Comparison of ENCODE assay signal across 18 cellular contexts in the genomic region with DNA sequence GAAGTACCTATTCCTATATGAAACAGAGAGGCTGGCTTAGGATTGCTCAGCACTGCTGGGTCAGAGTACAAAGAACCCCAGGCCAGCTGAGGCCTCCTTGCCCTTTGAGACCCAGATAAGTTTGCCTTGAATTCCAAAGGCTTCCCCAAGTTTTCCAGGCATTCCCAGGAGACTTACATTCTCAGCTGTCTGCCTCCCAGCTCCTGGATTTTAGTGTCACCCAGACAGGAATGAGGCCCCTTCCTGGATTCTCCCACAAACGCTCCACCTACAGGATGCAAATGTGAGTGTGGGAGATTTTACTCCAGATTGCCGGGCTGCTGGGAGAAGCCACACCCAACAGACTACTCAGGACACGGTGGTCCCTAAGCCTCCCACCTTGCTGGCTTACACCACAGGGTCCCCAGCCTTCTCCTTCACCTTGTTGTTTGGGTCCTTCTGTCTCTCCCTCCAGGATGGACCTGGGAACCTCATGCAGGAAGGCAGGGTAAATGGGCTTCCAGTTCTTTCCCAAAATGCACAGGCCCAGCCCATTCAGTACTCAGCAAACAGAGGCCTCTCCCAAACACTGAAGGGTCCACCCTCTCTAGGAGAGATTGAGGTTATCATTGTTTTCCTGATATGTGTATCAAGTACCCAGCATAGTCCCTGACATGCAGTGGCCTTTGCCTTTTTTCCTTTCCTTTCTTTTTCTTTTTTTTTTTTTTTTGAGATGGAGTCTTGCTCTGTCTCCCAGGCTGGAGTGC. TPM values are rescaled to one million over a fixed set of nuclear protein-coding genes. Genes with fewer than 3 reads are reported as not detected.
DNase-seq lines count a peak whose midpoint lies in the region; ATAC-seq and TF ChIP-seq lines count a peak whose summit lies in the region.
"Had no signal": no experiment of that assay in that cellular context is flagged by ENCODE, and none has a peak within 500 bp of the region (broad histone marks: within the 10 kb centered on the region; RNA-seq: fewer than 3 reads in every experiment).

No MANE protein-coding gene starts in this region.

- H3K4me2 ChIP-seq in HCT116 (ENCODE audit: low read length), result peak overlapping the region; percentile 48

- H3K4me3 ChIP-seq in A673 (ENCODE audit: low read depth, low read length, poor library complexity, severe bottlenecking), result no peak overlapping the region
- no peak overlapping the region for H3K4me3 ChIP-seq in HCT116 (replicated peaks in 1 of 2; ENCODE audit: low read depth in 1 of 2, low read length in 2 of 2)
- no peak overlapping the region for H3K4me3 ChIP-seq in thyroid gland (replicated peaks in 1 of 3)
- H3K4me3 ChIP-seq: dorsolateral prefrontal cortex had no signal

- no peak overlapping the region for H2AFZ ChIP-seq in HCT116 (ENCODE audit: low read depth, low read length, poor library complexity, severe bottlenecking)

- DNase-seq in A673 (ENCODE audit: low spot score), result peak; percentile 37
- no peak for DNase-seq in HCT116 (ENCODE audit: low read depth, low spot score)
- peak; percentile 26 for DNase-seq in RKO (ENCODE audit: low spot score)
- peak; percentile 26 for DNase-seq in glomerular visceral epithelial cell (ENCODE audit: extremely low spot score)
- DNase-seq in immature natural killer cell, result no peak
- DNase-seq in Right ventricle myocardium inferior (ENCODE audit: missing footprints), result no peak
- DNase-seq in activated CD4-positive, CD25-positive, alpha-beta regulatory T cell (lab: John Stamatoyannopoulos, UW), result no peak
- no peak for DNase-seq in thyroid gland
- DNase-seq: activated CD4-positive, alpha-beta T cell treated with anti-CD3 and anti-CD28 coated beads, Interleukin-2, amount 10 ng/mL, durations not matched to agents 7 days and 5 days; aorta; dorsolateral prefrontal cortex; KBM-7; kidney glomerular epithelial cell; naive thymus-derived CD8-positive, alpha-beta T cell; retina; stimulated activated CD4-positive, alpha-beta T cell treated with anti-CD3 and anti-CD28 coated beads, Interleukin-4, amount 100 ng/mL, for 4 hours; stimulated activated naive CD4-positive, alpha-beta T cell treated with Interleukin-2 at 50 U/mL for 16 hours had no signal

- intact Hi-C loops in A673 (cut with micrococcal nuclease; ENCODE audit: unreplicated experiment) (loop anchor here (5.0 kb wide), 1 partner anchor 228 kb away; no protein-coding TSS in a partner anchor), HCT116 (cut with micrococcal nuclease) (no loop called here), Right ventricle myocardium inferior (cut with DNase I) (loop anchor here (5.0 kb wide), 1 partner anchor 228 kb away; no protein-coding TSS in a partner anchor), thyroid gland (cut with DNase I) (no loop called here)

- CTCF ChIA-PET in A673 (lab: Charles Lee) (interaction anchor here (0.6 kb wide), 1 partner anchor 109 kb away, joined by 3 read pairs; no protein-coding TSS in a partner anchor), HCT116 (lab: Charles Lee) (interaction anchor here (1.7 kb wide), 1 partner anchor 66 kb away, joined by 12 read pairs; no protein-coding TSS in a partner anchor)

- no peaks in the 10 kb centered on the region for H3K4me1 Mint-ChIP-seq in immature natural killer cell
- H3K4me1 Mint-ChIP-seq: activated CD4-positive, alpha-beta T cell treated with anti-CD3 and anti-CD28 coated beads, Interleukin-2, amount 10 ng/mL, durations not matched to agents 7 days and 5 days; naive thymus-derived CD8-positive, alpha-beta T cell had no signal

- no peaks in the 10 kb centered on the region for H3K36me3 ChIP-seq in A673 (ENCODE audit: insufficient read depth, low read length, poor library complexity, severe bottlenecking)
- no peaks in the 10 kb centered on the region for H3K36me3 ChIP-seq in HCT116 (ENCODE audit: control insufficient read depth in 1 of 2, insufficient read depth in 2 of 2, low read length in 2 of 2)
- no peaks in the 10 kb centered on the region for H3K36me3 ChIP-seq in thyroid gland

- TF ChIP-seq POLR2A in HCT116 (IDR thresholded peaks at IDR 0.05; ENCODE audit: borderline replicate concordance, extremely low read depth, insufficient read depth, insufficient read length) (no peak), thyroid gland (IDR thresholded peaks at IDR 0.05) (no peak)

- H3K27me3 ChIP-seq in A673 (replicated peaks; ENCODE audit: insufficient read depth, low read depth, low read length, poor library complexity) (no peaks in the 10 kb centered on the region), HCT116 (ENCODE audit: insufficient read depth, low read length) (no peaks in the 10 kb centered on the region), thyroid gland (no peaks in the 10 kb centered on the region)
- H3K27me3 ChIP-seq: dorsolateral prefrontal cortex had no signal

- 69 to 70% methylated on average over 3 of the region's 3 CpGs for WGBS in thyroid gland, 2 donors

- H3K27ac ChIP-seq in A673 (ENCODE audit: low read depth, low read length, poor library complexity, severe bottlenecking) (no peak overlapping the region), HCT116 (ENCODE audit: low read depth, low read length) (peak overlapping the region; percentile 39; the same call in 1 of the 2 replicates), thyroid gland (no peak overlapping the region)

- H3K9me3 ChIP-seq in A673 (ENCODE audit: low read depth, low read length, poor library complexity, severe bottlenecking) (no peaks in the 10 kb centered on the region), HCT116 (ENCODE audit: control insufficient read depth in 1 of 2, insufficient read depth in 1 of 2, low read depth in 1 of 2, low read length in 2 of 2) (no peaks in the 10 kb centered on the region), thyroid gland (no peaks in the 10 kb centered on the region)

- no peaks in the 10 kb centered on the region for H3K36me3 Mint-ChIP-seq in immature natural killer cell
- H3K36me3 Mint-ChIP-seq: naive thymus-derived CD8-positive, alpha-beta T cell had no signal

- H3K9me2 ChIP-seq in HCT116 (ENCODE audit: insufficient read depth), result no peaks in the 10 kb centered on the region

- no peak for TF ChIP-seq RAD21 in HCT116 (IDR thresholded peaks at IDR 0.05; ENCODE audit: low read depth)

- no peak overlapping the region for H3K27ac Mint-ChIP-seq in immature natural killer cell
- H3K27ac Mint-ChIP-seq: activated CD4-positive, alpha-beta T cell treated with anti-CD3 and anti-CD28 coated beads, Interleukin-2, amount 10 ng/mL, durations not matched to agents 7 days and 5 days; naive thymus-derived CD8-positive, alpha-beta T cell; T-helper 1 cell treated with Interleukin-12 subunit alpha and Interleukin-12 subunit beta and Interleukin-4 antibody, amounts not matched to agents 30 μg/mL and 1 μg/mL, for 36 hours had no signal

- H3K9me3 Mint-ChIP-seq in immature natural killer cell, result no peaks in the 10 kb centered on the region
- H3K9me3 Mint-ChIP-seq: activated CD4-positive, alpha-beta T cell treated with anti-CD3 and anti-CD28 coated beads, Interleukin-2, amount 10 ng/mL, durations not matched to agents 7 days and 5 days; naive thymus-derived CD8-positive, alpha-beta T cell; T-helper 1 cell treated with Interleukin-12 subunit alpha and Interleukin-12 subunit beta and Interleukin-4 antibody, amounts not matched to agents 30 μg/mL and 1 μg/mL, for 36 hours had no signal

- no peak overlapping the region for H3K4me3 Mint-ChIP-seq in immature natural killer cell
- H3K4me3 Mint-ChIP-seq: activated CD4-positive, alpha-beta T cell treated with anti-CD3 and anti-CD28 coated beads, Interleukin-2, amount 10 ng/mL, durations not matched to agents 7 days and 5 days; naive thymus-derived CD8-positive, alpha-beta T cell; T-helper 1 cell treated with Interleukin-12 subunit alpha and Interleukin-12 subunit beta and Interleukin-4 antibody, amounts not matched to agents 30 μg/mL and 1 μg/mL, for 36 hours had no signal

- BruUV-seq in A673 (replicated peaks; lab: Mats Ljungman, UMichigan), result no TSS peak
- no TSS peak for BruUV-seq in HCT116 (replicated peaks; lab: Mats Ljungman, UMichigan)

- peak; percentile 65 for ATAC-seq in HCT116
- ATAC-seq in Right ventricle myocardium inferior, result no peak
- ATAC-seq: naive thymus-derived CD8-positive, alpha-beta T cell had no signal

- POLR2A ChIA-PET in A673 (lab: Charles Lee; ENCODE audit: low non-redundant PET), result no interaction called here
- POLR2A ChIA-PET in HCT116 (lab: Charles Lee), result no interaction called here

- peak overlapping the region; percentile 33; the same call in 1 of the 2 replicates for H3K9ac ChIP-seq in HCT116 (ENCODE audit: low read length)

- H3K27me3 Mint-ChIP-seq in immature natural killer cell (ENCODE audit: low read depth in 3 of 3), result no peaks in the 10 kb centered on the region

- no peaks in the 10 kb centered on the region for H3K79me2 ChIP-seq in HCT116 (ENCODE audit: insufficient read depth, low read length)

- H3K4me1 ChIP-seq in A673 (ENCODE audit: insufficient read depth, low read length, poor library complexity, severe bottlenecking) (no peaks in the 10 kb centered on the region), HCT116 (ENCODE audit: control insufficient read depth in 1 of 2, insufficient read depth in 2 of 2, low read length in 2 of 2) (peaks cover 8 to 13% of the 10 kb centered on the region in 2 experiments), thyroid gland (no peaks in the 10 kb centered on the region)

- H4K20me1 ChIP-seq in HCT116 (ENCODE audit: insufficient read depth), result no peaks in the 10 kb centered on the region

- TF ChIP-seq CTCF in A673 (conservative IDR thresholded peaks at IDR 0.05; ENCODE audit: low read depth, low read length) (0 out of 2 replicates have a peak, but pooled peaks have one; percentile 10), HCT116 (IDR thresholded peaks at IDR 0.05 in 2 of 3, conservative IDR thresholded peaks at IDR 0.05 in 1 of 3; ENCODE audit: borderline replicate concordance in 1 of 3, insufficient read depth in 1 of 3, low read depth in 2 of 3, low read length in 2 of 3) (0 out of 6 replicates have a peak, but pooled peaks of 1 of the 3 experiments have one; percentile 11), thyroid gland (IDR thresholded peaks at IDR 0.05) (no peak)

- RAD21 ChIA-PET in HCT116 (lab: Charles Lee; ENCODE audit: low non-redundant PET in 1 of 2, low total read pairs in 2 of 2, uncharacterized antibody in 2 of 2, unreplicated experiment in 2 of 2), result no interaction called here

RNA-seq across cellular contexts. Expression of gene RHBG, which starts 10.6 kb away (rescaled TPM):
- not detected in 2 replicates for total RNA-seq in A673 (2021)
- total RNA-seq in HCT116 (2021; ENCODE audit: unreplicated experiment), result 5.7 TPM
- polyA plus RNA-seq in HCT116 (2012), result 2.1 and 3.0 TPM in 2 replicates
- polyA plus RNA-seq in immature natural killer cell, result not detected
- total RNA-seq in Right ventricle myocardium inferior, result not detected
- not detected for total RNA-seq in thyroid gland
- total RNA-seq: activated CD4-positive, alpha-beta T cell treated with anti-CD3 and anti-CD28 coated beads, Interleukin-2, amount 10 ng/mL, durations not matched to agents 7 days and 5 days; aorta; naive thymus-derived CD8-positive, alpha-beta T cell had no signal
- polyA plus RNA-seq: aorta; naive thymus-derived CD8-positive, alpha-beta T cell had no signal

RNA-seq across cellular contexts. Expression of gene TSACC, which starts 41.3 kb away (rescaled TPM):
- total RNA-seq in A673 (2021) (1.0 TPM in 1 of 2 replicates, not detected in the other), HCT116 (2021; ENCODE audit: unreplicated experiment) (1.0 TPM), Right ventricle myocardium inferior (not detected), thyroid gland (1 to 10 TPM in 2 of 4 donors, not detected in 2; 1.2 to 8.3 TPM)
- polyA plus RNA-seq in HCT116 (2012), result 0.86 and 1.3 TPM in 2 replicates
- polyA plus RNA-seq in immature natural killer cell, result under 1 TPM in 1 of 3 donors, not detected in 2; 0.62 TPM
- total RNA-seq: aorta; naive thymus-derived CD8-positive, alpha-beta T cell had no signal
- polyA plus RNA-seq: aorta had no signal

RNA-seq across cellular contexts. Expression of gene CCT3, which starts 41.5 kb away (rescaled TPM):
- total RNA-seq in A673 (2021) (619 and 678 TPM in 2 replicates), HCT116 (2021; ENCODE audit: unreplicated experiment) (619 TPM), Right ventricle myocardium inferior (137 TPM), thyroid gland (100 to 1,000 TPM; 121 to 214 (median 170) TPM)
- polyA plus RNA-seq in HCT116 (2012), result 424 and 502 TPM in 2 replicates
- 100 to 1,000 TPM; 174 to 225 (median 177) TPM for polyA plus RNA-seq in immature natural killer cell

Comparison
In these comparisons a context has a peak if more than half of its experiments do, and no peak if none do; other contexts are left out.
1. DNase-seq: peak in A673 (single experiment), RKO (single experiment) and glomerular visceral epithelial cell (single experiment); none in HCT116 (single experiment), immature natural killer cell (0 of 3), Right ventricle myocardium inferior (single experiment), activated CD4-positive, CD25-positive, alpha-beta regulatory T cell (0 of 4) and thyroid gland (0 of 2).
2. intact Hi-C loops: an anchor here in A673 (5.0 kb wide) and Right ventricle myocardium inferior (5.0 kb wide); none called in HCT116 and thyroid gland.